In the genomic region with DNA sequence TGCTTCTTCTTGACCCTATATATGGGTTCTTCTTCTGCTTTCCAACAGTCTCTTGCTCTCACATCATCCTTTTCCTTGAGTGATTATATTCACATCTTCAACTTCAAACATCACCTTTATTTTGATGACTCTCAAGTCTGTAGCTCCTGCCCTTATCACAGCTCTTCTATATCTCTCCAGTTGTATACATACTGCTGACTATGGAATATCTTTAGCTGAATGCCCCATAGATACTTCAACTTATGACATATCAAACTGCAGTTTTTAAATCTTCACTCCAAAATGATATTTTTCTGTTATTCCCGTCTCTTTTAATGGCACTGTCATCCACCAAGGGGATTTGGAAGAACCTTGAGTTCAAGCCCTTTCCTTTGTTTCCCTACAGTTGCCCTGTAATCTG, we compare ENCODE assay signal across 26 cellular contexts.
"Had no signal": no experiment of that assay in that cellular context is flagged by ENCODE, and none has a peak within 500 bp of the region (broad histone marks: within the 10 kb centered on the region; RNA-seq: fewer than 3 reads in every experiment).

No MANE protein-coding gene starts in this region.

- H3K27me3 ChIP-seq: colonic mucosa, dorsolateral prefrontal cortex, esophagus muscularis mucosa, esophagus squamous epithelium, foreskin keratinocyte, gastrocnemius medialis, gastroesophageal sphincter, heart left ventricle, heart right ventricle had no signal

- H3K27ac ChIP-seq: colonic mucosa, coronary artery, epithelial cell of prostate, esophagus muscularis mucosa, esophagus squamous epithelium, foreskin keratinocyte, gastrocnemius medialis, gastroesophageal sphincter, heart left ventricle, heart right ventricle had no signal

- FAIRE-seq: endometrium, endothelial cell of umbilical vein had no signal

- DNase-seq: colonic mucosa; cortex of kidney; dermis blood vessel endothelial cell; dorsolateral prefrontal cortex; effector CD4-positive, alpha-beta T cell; effector CD8-positive, alpha-beta T cell; effector memory CD4-positive, alpha-beta T cell; effector memory CD8-positive, alpha-beta T cell; endodermal cell; erythroblast; esophagus squamous epithelium; foreskin fibroblast; foreskin keratinocyte; foreskin melanocyte; gastrocnemius medialis; glutamatergic neuron; head of caudate nucleus; heart left ventricle; heart right ventricle had no signal

- H3K4me3 ChIP-seq: colonic mucosa, coronary artery, dorsolateral prefrontal cortex, esophagus muscularis mucosa, esophagus squamous epithelium, gastrocnemius medialis, gastroesophageal sphincter, heart left ventricle, heart right ventricle had no signal

- H3K4me1 ChIP-seq: colonic mucosa, esophagus muscularis mucosa, esophagus squamous epithelium, foreskin keratinocyte, gastrocnemius medialis, gastroesophageal sphincter, heart left ventricle, heart right ventricle had no signal

- ATAC-seq: effector memory CD8-positive, alpha-beta T cell; esophagus mucosa; foreskin keratinocyte; gastrocnemius medialis; gastroesophageal sphincter; heart left ventricle; heart right ventricle had no signal

- H3K9me3 ChIP-seq: colonic mucosa, esophagus muscularis mucosa, esophagus squamous epithelium, gastrocnemius medialis, gastroesophageal sphincter had no signal

- H3K36me3 ChIP-seq: colonic mucosa, esophagus muscularis mucosa, esophagus squamous epithelium, gastrocnemius medialis, gastroesophageal sphincter, heart left ventricle had no signal
